Comparison of ENCODE assay signal across 23 cellular contexts in genomic region chr6:21219856-21220255, GRCh38.
DNase-seq lines count a peak whose midpoint lies in the region; ATAC-seq and TF ChIP-seq lines count a peak whose summit lies in the region.
"Had no signal": no experiment of that assay in that cellular context is flagged by ENCODE, and none has a peak within 500 bp of the region (broad histone marks: within the 10 kb centered on the region; RNA-seq: fewer than 3 reads in every experiment).

No MANE protein-coding gene starts in this region.

- peaks cover 11% of the 10 kb centered on the region for H3K36me3 Mint-ChIP-seq in type B pancreatic cell

- peak overlapping the region; percentile 92 for H3K27ac Mint-ChIP-seq in type B pancreatic cell
- H3K27ac Mint-ChIP-seq: CD14-positive monocyte; CD8-positive, alpha-beta memory T cell had no signal

- no peaks in the 10 kb centered on the region for H3K9me2 ChIP-seq in PC-3 (replicated peaks; ENCODE audit: low read length)

- DNase-seq in PC-3 (no peak), mammary epithelial cell (peak; percentile 31), left lung (no peak), type B pancreatic cell (ENCODE audit: extremely low spot score, unreplicated experiment) (no peak), MG63 (no peak), 8988T (no peak)
- DNase-seq: ACHN; BE2C; CD8-positive, alpha-beta memory T cell; DMS153; DND-41; KBM-7; NCI-H1048; NCI-H1417; NCI-H1694; NCI-H2029 treated with DMSO at 0.1 percent for 48 hours; NCI-H446 treated with DMSO at 0.1 percent for 48 hours; NCI-H526; SIG-M5 had no signal

- CTCF ChIA-PET in PC-3 (lab: Charles Lee): no interaction called here
- CTCF ChIA-PET in mammary epithelial cell (lab: Charles Lee; ENCODE audit: low non-redundant PET): no interaction called here

- peak overlapping the region; percentile 46 for H3K4me3 Mint-ChIP-seq in type B pancreatic cell
- H3K4me3 Mint-ChIP-seq: CD14-positive monocyte; CD8-positive, alpha-beta memory T cell had no signal

- peaks cover 6% of the 10 kb centered on the region for H3K4me1 Mint-ChIP-seq in type B pancreatic cell (ENCODE audit: unreplicated experiment)
- H3K4me1 Mint-ChIP-seq: CD14-positive monocyte; CD8-positive, alpha-beta memory T cell had no signal

- H3K79me2 ChIP-seq in PC-3 (ENCODE audit: low read length) (no peaks in the 10 kb centered on the region), mammary epithelial cell (ENCODE audit: insufficient read depth, low read length) (no peaks in the 10 kb centered on the region)

- intact Hi-C loops in PC-3 (cut with micrococcal nuclease) (loop anchor here (1.0 to 5.0 kb wide), 2 partner anchors 198 to 343 kb away; no protein-coding TSS in a partner anchor), mammary epithelial cell (cut with micrococcal nuclease) (loop anchor here (10.0 kb wide), 1 partner anchor 185 kb away; no protein-coding TSS in a partner anchor), left lung (cut with DNase I) (no loop called here)

- H3K27me3 Mint-ChIP-seq in type B pancreatic cell: no peaks in the 10 kb centered on the region

- H4K20me1 ChIP-seq in PC-3 (ENCODE audit: low read length) (no peaks in the 10 kb centered on the region), mammary epithelial cell (ENCODE audit: insufficient read depth, low read length) (no peaks in the 10 kb centered on the region)

- ATAC-seq in PC-3 (no peak; the same call in 1 of the 2 replicates), left lung (peak; percentile 26), HG02759 (IDR thresholded peaks at IDR 0.05; ENCODE audit: unreplicated experiment) (no peak)
- ATAC-seq: HCT116 had no signal

- H3K27me3 ChIP-seq in PC-3 (ENCODE audit: low read length) (no peaks in the 10 kb centered on the region), mammary epithelial cell (ENCODE audit: insufficient read depth, low read length) (no peaks in the 10 kb centered on the region), left lung (no peaks in the 10 kb centered on the region), MG63 (no peaks in the 10 kb centered on the region)
- H3K27me3 ChIP-seq: BE2C had no signal

- in situ Hi-C loops in mammary epithelial cell (cut with MboI; ENCODE audit: low sequenced_read_pairs in 2 of 2): no loop called here

- H3K4me1 ChIP-seq in PC-3 (ENCODE audit: insufficient read depth, low read length) (peaks cover 13% of the 10 kb centered on the region), mammary epithelial cell (ENCODE audit: insufficient read depth, low read length) (peaks cover 9% of the 10 kb centered on the region), left lung (no peaks in the 10 kb centered on the region)

- BruUV-seq in PC-3 (replicated peaks; lab: Mats Ljungman, UMichigan): no TSS peak
- no TSS peak for BruUV-seq in mammary epithelial cell (replicated peaks; lab: Mats Ljungman, UMichigan)

- dilution Hi-C loops in mammary epithelial cell (cut with HindIII; ENCODE audit: low sequenced_read_pairs): no loop called here

- POLR2A ChIA-PET in PC-3 (lab: Charles Lee; ENCODE audit: unreplicated experiment): no interaction called here

- peaks cover 3% of the 10 kb centered on the region; the same call in 1 of the 2 replicates for H3K36me3 ChIP-seq in PC-3 (ENCODE audit: low read depth, low read length)
- no peaks in the 10 kb centered on the region for H3K36me3 ChIP-seq in mammary epithelial cell (ENCODE audit: insufficient read depth, low read length)
- H3K36me3 ChIP-seq in left lung: no peaks in the 10 kb centered on the region
- H3K36me3 ChIP-seq in MG63: no peaks in the 10 kb centered on the region

- H3K27ac ChIP-seq in PC-3 (ENCODE audit: low read length) (no peak overlapping the region), mammary epithelial cell (ENCODE audit: insufficient read depth, low read depth, low read length) (no peak overlapping the region), left lung (no peak overlapping the region)
- H3K27ac ChIP-seq: SK-N-MC had no signal

- H3K9me3 ChIP-seq in PC-3 (ENCODE audit: low read length): no peaks in the 10 kb centered on the region
- H3K9me3 ChIP-seq in mammary epithelial cell (replicated peaks; ENCODE audit: insufficient read depth, low read length): peaks cover 10% of the 10 kb centered on the region
- peaks cover 0 to 5% of the 10 kb centered on the region in 2 donors for H3K9me3 ChIP-seq in left lung
- H3K9me3 ChIP-seq in MG63: no peaks in the 10 kb centered on the region
- H3K9me3 ChIP-seq: BE2C had no signal

- 84% methylated on average over 7 of the region's 7 CpGs for WGBS in mammary epithelial cell (ENCODE audit: low coverage, missing lambda C conversion rate)

- TF ChIP-seq CTCF in PC-3 (conservative IDR thresholded peaks at IDR 0.05; ENCODE audit: low read depth, low read length) (no peak), mammary epithelial cell (conservative IDR thresholded peaks at IDR 0.05 in 1 of 2, IDR thresholded peaks at IDR 0.05 in 1 of 2; ENCODE audit: extremely low read depth in 1 of 2, insufficient read depth in 1 of 2, low read depth in 1 of 2, low read length in 2 of 2) (no peak), left lung (IDR thresholded peaks at IDR 0.05) (no peak), type B pancreatic cell (conservative IDR thresholded peaks at IDR 0.05) (no peak)

- H3K9me3 Mint-ChIP-seq in type B pancreatic cell: peaks cover 9% of the 10 kb centered on the region

- H3K4me2 ChIP-seq in PC-3 (ENCODE audit: low read length) (peak overlapping the region; percentile 29), mammary epithelial cell (ENCODE audit: insufficient read depth, low read depth, low read length) (no peak overlapping the region)

- H3K9ac ChIP-seq in PC-3 (ENCODE audit: low read length) (no peak overlapping the region), mammary epithelial cell (ENCODE audit: insufficient read depth, low read length) (no peak overlapping the region)

- H2AFZ ChIP-seq in PC-3 (ENCODE audit: low read length) (no peak overlapping the region), mammary epithelial cell (ENCODE audit: low read depth, low read length) (no peak overlapping the region)

- no peak overlapping the region for H3K4me3 ChIP-seq in PC-3 (ENCODE audit: low read length)
- no peak overlapping the region for H3K4me3 ChIP-seq in mammary epithelial cell (replicated peaks in 1 of 3; ENCODE audit: insufficient read depth in 1 of 3, low read depth in 2 of 3, low read length in 3 of 3)
- H3K4me3 ChIP-seq in left lung: no peak overlapping the region
- no peak overlapping the region for H3K4me3 ChIP-seq in MG63
- H3K4me3 ChIP-seq: SK-N-MC had no signal

- no peaks in the 10 kb centered on the region for H3F3A ChIP-seq in PC-3 (ENCODE audit: low read length, unreplicated experiment)

Comparison
In these comparisons a context has a peak if more than half of its experiments do, and no peak if none do; other contexts are left out.
1. intact Hi-C loops: an anchor here in PC-3 (1.0 to 5.0 kb wide) and mammary epithelial cell (10.0 kb wide); none called in left lung.